ENCODE assay signal across 11 cellular contexts in genomic region chr20:35870541-35871307, GRCh38.
DNase-seq lines count a peak whose midpoint lies in the region; TF ChIP-seq lines count a peak whose summit lies in the region.
"Had no signal": no experiment of that assay in that cellular context is flagged by ENCODE, and none has a peak within 500 bp of the region (broad histone marks: within the 10 kb centered on the region; RNA-seq: fewer than 3 reads in every experiment).

No MANE protein-coding gene starts in this region.

- H3K4me3 ChIP-seq in suprapubic skin: no peak overlapping the region

- H3K36me3 ChIP-seq in suprapubic skin: peaks cover 4% of the 10 kb centered on the region

- no peak for TF ChIP-seq POLR2A in suprapubic skin (IDR thresholded peaks at IDR 0.05)
- no peak for TF ChIP-seq POLR2A in erythroblast (IDR thresholded peaks at IDR 0.05; ENCODE audit: low read length)

- H3K27me3 Mint-ChIP-seq in activated T-cell treated with anti-CD3 and anti-CD28 coated beads, Interleukin-2, amount 50 U/mL, for 24 hours: no peaks in the 10 kb centered on the region
- no peaks in the 10 kb centered on the region for H3K27me3 Mint-ChIP-seq in activated T-helper 2 cell treated with anti-CD3 and anti-CD28 coated beads, Interferon-gamma antibody, Interleukin-2, Interleukin-4, amounts not matched to agents 10 μg/mL and 5 μg/mL and 100 μg/mL, durations not matched to agents 14 hours and 24 hours and 36 hours (ENCODE audit: low read depth)
- H3K27me3 Mint-ChIP-seq: activated B cell treated with CpG ODN at 0.5 μM for 24 hours had no signal

- H3K27me3 ChIP-seq in suprapubic skin: no peaks in the 10 kb centered on the region

- no peak for TF ChIP-seq EP300 in suprapubic skin (IDR thresholded peaks at IDR 0.05)

- peaks cover 10% of the 10 kb centered on the region for H3K4me1 Mint-ChIP-seq in activated T-cell treated with anti-CD3 and anti-CD28 coated beads, Interleukin-2, amount 50 U/mL, for 24 hours (ENCODE audit: low read depth)
- peaks cover 7% of the 10 kb centered on the region for H3K4me1 Mint-ChIP-seq in activated T-helper 2 cell treated with anti-CD3 and anti-CD28 coated beads, Interferon-gamma antibody, Interleukin-2, Interleukin-4, amounts not matched to agents 10 μg/mL and 5 μg/mL and 100 μg/mL, durations not matched to agents 14 hours and 24 hours and 36 hours (ENCODE audit: low read depth)
- H3K4me1 Mint-ChIP-seq: activated B cell treated with CpG ODN at 0.5 μM for 24 hours had no signal

- peak overlapping the region; percentile 83 for H3K27ac Mint-ChIP-seq in activated T-cell treated with anti-CD3 and anti-CD28 coated beads, Interleukin-2, amount 50 U/mL, for 24 hours
- peak overlapping the region; percentile 30 for H3K27ac Mint-ChIP-seq in activated T-helper 2 cell treated with anti-CD3 and anti-CD28 coated beads, Interferon-gamma antibody, Interleukin-2, Interleukin-4, amounts not matched to agents 10 μg/mL and 5 μg/mL and 100 μg/mL, durations not matched to agents 14 hours and 24 hours and 36 hours
- H3K27ac Mint-ChIP-seq: activated B cell treated with CpG ODN at 0.5 μM for 24 hours had no signal

- WGBS in suprapubic skin: 45% methylated on average over 7 of the region's 7 CpGs

- no peak for TF ChIP-seq CTCF in suprapubic skin (IDR thresholded peaks at IDR 0.05)

- intact Hi-C loops in activated T-helper 2 cell treated with anti-CD3 and anti-CD28 coated beads, Interferon-gamma antibody, Interleukin-2, Interleukin-4, amounts not matched to agents 10 μg/mL and 5 μg/mL and 100 μg/mL, durations not matched to agents 14 hours and 24 hours and 36 hours (cut with micrococcal nuclease): no loop called here

- H3K4me1 ChIP-seq in suprapubic skin: peaks cover 20% of the 10 kb centered on the region

- peaks cover 68% of the 10 kb centered on the region for H3K36me3 Mint-ChIP-seq in activated T-cell treated with anti-CD3 and anti-CD28 coated beads, Interleukin-2, amount 50 U/mL, for 24 hours (ENCODE audit: low read depth)
- peaks cover 33% of the 10 kb centered on the region for H3K36me3 Mint-ChIP-seq in activated T-helper 2 cell treated with anti-CD3 and anti-CD28 coated beads, Interferon-gamma antibody, Interleukin-2, Interleukin-4, amounts not matched to agents 10 μg/mL and 5 μg/mL and 100 μg/mL, durations not matched to agents 14 hours and 24 hours and 36 hours (ENCODE audit: low read depth)

- DNase-seq in activated T-cell treated with anti-CD3 and anti-CD28 coated beads, Interleukin-2, amount 50 U/mL, for 24 hours: no peak
- no peak for DNase-seq in activated T-cell treated with anti-CD3 and anti-CD28 coated beads, Interleukin-2, amount 50 U/mL, for 48 hours
- no peak for DNase-seq in activated T-helper 2 cell treated with anti-CD3 and anti-CD28 coated beads, Interferon-gamma antibody, Interleukin-2, Interleukin-4, amounts not matched to agents 10 μg/mL and 5 μg/mL and 100 μg/mL, durations not matched to agents 14 hours and 24 hours and 36 hours (ENCODE audit: low spot score)
- peak; percentile 17 for DNase-seq in iris pigment epithelial cell (ENCODE audit: low read depth)
- DNase-seq in suprapubic skin (ENCODE audit: low spot score in 2 of 2): no peak
- DNase-seq in NCI-H345 (lab: John Stamatoyannopoulos, UW): no peak
- DNase-seq in erythroblast (lab: John Stamatoyannopoulos, UW): no peak
- DNase-seq in stimulated activated CD4-positive, alpha-beta T cell treated with anti-CD3 and anti-CD28 coated beads, Interleukin-12 subunit alpha, Interleukin-12 subunit beta, amount 100 ng/mL, for 4 hours: no peak
- DNase-seq: activated B cell treated with CpG ODN at 0.5 μM for 24 hours, NCI-H146, PC-3 had no signal

- no peaks in the 10 kb centered on the region for H3K9me3 Mint-ChIP-seq in activated T-cell treated with anti-CD3 and anti-CD28 coated beads, Interleukin-2, amount 50 U/mL, for 24 hours
- H3K9me3 Mint-ChIP-seq in activated T-helper 2 cell treated with anti-CD3 and anti-CD28 coated beads, Interferon-gamma antibody, Interleukin-2, Interleukin-4, amounts not matched to agents 10 μg/mL and 5 μg/mL and 100 μg/mL, durations not matched to agents 14 hours and 24 hours and 36 hours: no peaks in the 10 kb centered on the region
- H3K9me3 Mint-ChIP-seq: activated B cell treated with CpG ODN at 0.5 μM for 24 hours had no signal

- H3K27ac ChIP-seq in suprapubic skin: peak overlapping the region; percentile 14

- H3K9me3 ChIP-seq in suprapubic skin: no peaks in the 10 kb centered on the region

- H3K4me3 Mint-ChIP-seq in activated T-cell treated with anti-CD3 and anti-CD28 coated beads, Interleukin-2, amount 50 U/mL, for 24 hours: no peak overlapping the region
- no peak overlapping the region for H3K4me3 Mint-ChIP-seq in activated T-helper 2 cell treated with anti-CD3 and anti-CD28 coated beads, Interferon-gamma antibody, Interleukin-2, Interleukin-4, amounts not matched to agents 10 μg/mL and 5 μg/mL and 100 μg/mL, durations not matched to agents 14 hours and 24 hours and 36 hours (ENCODE audit: low read depth)
- H3K4me3 Mint-ChIP-seq: activated B cell treated with CpG ODN at 0.5 μM for 24 hours had no signal
